ENCODE assay signal across 18 cellular contexts in the genomic region with DNA sequence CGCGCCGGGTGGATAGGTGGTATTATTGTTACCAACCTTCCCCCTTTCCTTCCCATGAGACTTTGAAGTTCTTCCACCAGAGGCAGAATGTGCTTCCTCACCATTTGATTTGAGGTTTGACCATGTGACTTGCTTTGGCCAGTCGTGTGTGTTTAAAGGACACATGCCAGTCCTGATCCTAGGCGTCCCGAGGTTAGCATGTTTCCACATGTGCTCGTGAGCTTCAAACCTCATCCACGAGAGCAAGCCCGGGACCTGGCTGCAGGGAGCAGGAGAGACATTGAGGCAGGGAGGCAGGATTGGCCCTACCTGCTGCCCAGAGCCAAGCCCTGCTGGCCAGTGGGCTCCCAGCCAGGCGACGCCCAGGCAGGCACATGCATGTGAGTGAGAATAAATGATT. TPM values are rescaled to one million over a fixed set of nuclear protein-coding genes. Genes with fewer than 3 reads are reported as not detected.
DNase-seq lines count a peak whose midpoint lies in the region; ATAC-seq and TF ChIP-seq lines count a peak whose summit lies in the region.
"Had no signal": no experiment of that assay in that cellular context is flagged by ENCODE, and none has a peak within 500 bp of the region (broad histone marks: within the 10 kb centered on the region; RNA-seq: fewer than 3 reads in every experiment).

No MANE protein-coding gene starts in this region.

- no peak for TF ChIP-seq CTCF in Peyer's patch (IDR thresholded peaks at IDR 0.05)

- DNase-seq in H7: peak; percentile 12
- no peak for DNase-seq in HEK293T (ENCODE audit: extremely low spot score)
- DNase-seq in left colon: no peak
- no peak for DNase-seq in neuronal stem cell (ENCODE audit: low spot score)
- no peak for DNase-seq in Peyer's patch
- no peak for DNase-seq in stimulated activated CD4-positive, alpha-beta T cell treated with anti-CD3 and anti-CD28 coated beads, Interleukin-12 subunit alpha, Interleukin-12 subunit beta, amount 100 ng/mL, for 4 hours
- DNase-seq: ACHN; BE2C; C1 segment of cervical spinal cord; CD4-positive, CD25-positive, alpha-beta regulatory T cell; CD8-positive, alpha-beta memory T cell; COR-L47; DMS 273 treated with DMSO at 0.1 percent for 48 hours; DMS53; HCEC 1CT had no signal

- H2AFZ ChIP-seq in neuronal stem cell (ENCODE audit: low read length): no peak overlapping the region

- ATAC-seq in left colon: peak; percentile 23
- no peak for ATAC-seq in HG03378 (IDR thresholded peaks at IDR 0.05; ENCODE audit: unreplicated experiment)

- H2BK15ac ChIP-seq in neuronal stem cell (ENCODE audit: low read length): peak overlapping the region; percentile 87

- H3K18ac ChIP-seq in neuronal stem cell (ENCODE audit: low read length): peak overlapping the region; percentile 65

- H2BK5ac ChIP-seq in neuronal stem cell (ENCODE audit: low read length): no peak overlapping the region

- no peak overlapping the region for H3K14ac ChIP-seq in neuronal stem cell (ENCODE audit: low read length)

- H3K9me3 ChIP-seq in neuronal stem cell (replicated peaks in 1 of 2; ENCODE audit: control insufficient read depth in 2 of 2, insufficient read depth in 1 of 2, low read depth in 1 of 2, low read length in 2 of 2) (peaks cover 0 to 1% of the 10 kb centered on the region in 2 donors), Peyer's patch (no peaks in the 10 kb centered on the region)
- H3K9me3 ChIP-seq: BE2C had no signal

- H3K36me3 ChIP-seq in H7 (replicated peaks; ENCODE audit: control insufficient read depth, insufficient read depth, low read length) (no peaks in the 10 kb centered on the region), neuronal stem cell (replicated peaks in 1 of 2; ENCODE audit: control insufficient read depth in 2 of 2, insufficient read depth in 2 of 2, low read length in 2 of 2) (no peaks in the 10 kb centered on the region), Peyer's patch (no peaks in the 10 kb centered on the region)
- H3K36me3 ChIP-seq: BE2C had no signal

- H3K27me3 ChIP-seq in H7 (ENCODE audit: control insufficient read depth, insufficient read depth, low read length) (no peaks in the 10 kb centered on the region), neuronal stem cell (ENCODE audit: control insufficient read depth in 3 of 3, insufficient read depth in 3 of 3, low read depth in 1 of 3, low read length in 3 of 3) (peaks cover 0 to 26% (median 11%) of the 10 kb centered on the region in 3 experiments), Peyer's patch (no peaks in the 10 kb centered on the region)
- H3K27me3 ChIP-seq: BE2C had no signal

- no peak overlapping the region for H2BK12ac ChIP-seq in neuronal stem cell (ENCODE audit: low read length)

- no CpG with 5 or more reads among the region's 11 CpGs for WGBS in neuronal stem cell (ENCODE audit: extremely low coverage in 2 of 2, insufficient read length in 2 of 2, insufficient replicate concordance in 1 of 2), 2 donors

- no peak overlapping the region for H3K4ac ChIP-seq in neuronal stem cell (ENCODE audit: low read length)

- POLR2A ChIA-PET in HEK293T (lab: Yijun Ruan, JAX): no interaction called here

- H3K23ac ChIP-seq in neuronal stem cell (ENCODE audit: low read depth, low read length, poor library complexity): no peak overlapping the region

- H3K4me3 ChIP-seq in H7 (ENCODE audit: insufficient read depth, low read depth, low read length): no peak overlapping the region
- H3K4me3 ChIP-seq in neuronal stem cell (ENCODE audit: low read length in 2 of 2): no peak overlapping the region
- no peak overlapping the region for H3K4me3 ChIP-seq in Peyer's patch

- H3K79me1 ChIP-seq in neuronal stem cell (ENCODE audit: low read depth, low read length): no peaks in the 10 kb centered on the region

- H3K4me2 ChIP-seq in neuronal stem cell (ENCODE audit: insufficient read depth, low read length, poor library complexity, severe bottlenecking): no peak overlapping the region

- CTCF ChIA-PET in HEK293T (lab: Yijun Ruan, JAX): no interaction called here

- H3K4me1 ChIP-seq in neuronal stem cell (ENCODE audit: control insufficient read depth in 2 of 2, insufficient read depth in 1 of 2, low read depth in 1 of 2, low read length in 2 of 2) (peaks cover 11 to 18% of the 10 kb centered on the region in 2 donors), Peyer's patch (no peaks in the 10 kb centered on the region)
- H3K4me1 ChIP-seq: BE2C had no signal

- no peak overlapping the region for H2BK120ac ChIP-seq in neuronal stem cell (ENCODE audit: low read depth, low read length)

- H4K91ac ChIP-seq in neuronal stem cell (ENCODE audit: low read depth, low read length, poor library complexity): no peak overlapping the region

- no peak for TF ChIP-seq POLR2A in Peyer's patch (IDR thresholded peaks at IDR 0.05)

- no peak overlapping the region for H2AK5ac ChIP-seq in neuronal stem cell (ENCODE audit: low read depth, low read length)

- H3K27ac ChIP-seq in neuronal stem cell (replicated peaks; ENCODE audit: low read length): no peak overlapping the region
- no peak overlapping the region for H3K27ac ChIP-seq in Peyer's patch

- intact Hi-C loops in left colon (cut with DNase I, micrococcal nuclease): no loop called here

- no peak overlapping the region for H4K8ac ChIP-seq in neuronal stem cell (ENCODE audit: low read depth, low read length)

- H3K9ac ChIP-seq in neuronal stem cell (ENCODE audit: low read depth, low read length, poor library complexity): no peak overlapping the region

TF ChIP-seq in HEK293T, 16 proteins besides CTCF, POLR2A, EP300 and RAD21:
- peak; percentile 31; the same call in 1 of the 2 replicates for TF ChIP-seq L3MBTL2 (conservative IDR thresholded peaks at IDR 0.05)
- TF ChIP-seq BHLHE40 (IDR thresholded peaks at IDR 0.05; ENCODE audit: borderline replicate concordance): no peak

RNA-seq across cellular contexts. Expression of a gene that starts 27.4 kb away (rescaled TPM):
- 0.03 and 0.11 TPM in 2 replicates for total RNA-seq in H7 (2014; rRNA removed; shearing (Covaris generic))
- under 1 TPM; 0.43 to 0.61 TPM for total RNA-seq in left colon
- polyA plus RNA-seq in neuronal stem cell (2013, experiment 1 of 2): not detected
- polyA plus RNA-seq in neuronal stem cell (2013, experiment 2 of 2): not detected
- total RNA-seq in Peyer's patch: 1 to 10 TPM in 1 of 4 donors, under 1 TPM in 2, not detected in 1; 0.38 to 5.0 (median 0.88) TPM
- total RNA-seq: H4, HT-29 had no signal
